Comparison of ENCODE assay signal across 9 cellular contexts in the genomic region with DNA sequence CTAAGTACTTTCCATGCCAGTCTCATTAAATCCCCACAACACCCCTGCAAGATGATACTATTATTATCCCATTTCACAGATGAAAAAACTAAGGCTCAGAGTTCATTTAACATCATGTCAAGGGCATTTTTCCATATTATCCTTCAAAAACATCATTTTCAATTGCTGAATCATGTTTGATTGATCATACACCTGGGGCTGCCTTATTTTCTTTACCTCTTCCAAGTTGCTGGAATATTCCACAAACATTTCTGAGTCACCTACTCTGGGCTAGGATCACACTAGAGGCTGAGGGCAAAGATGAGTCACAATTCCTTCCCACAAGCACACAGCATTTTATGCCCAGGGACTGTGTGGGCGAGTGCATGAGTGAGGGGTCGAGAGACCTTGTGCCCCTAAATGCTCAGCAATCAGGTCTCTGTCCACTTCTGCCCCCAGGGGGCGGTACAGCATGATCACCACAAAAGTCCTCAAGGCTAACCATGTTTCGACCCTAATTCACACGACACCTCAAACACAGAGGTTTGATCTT. TPM values are rescaled to one million over a fixed set of nuclear protein-coding genes. Genes with fewer than 3 reads are reported as not detected.
DNase-seq lines count a peak whose midpoint lies in the region; ATAC-seq, FAIRE-seq and TF ChIP-seq lines count a peak whose summit lies in the region.
"Had no signal": no experiment of that assay in that cellular context is flagged by ENCODE, and none has a peak within 500 bp of the region (broad histone marks: within the 10 kb centered on the region; RNA-seq: fewer than 3 reads in every experiment).

No MANE protein-coding gene starts in this region.

- H2AFZ ChIP-seq in K562 (ENCODE audit: low read depth, low read length), result no peak overlapping the region

- H2BK120ac ChIP-seq in mesendoderm (ENCODE audit: low read depth, low read length), result no peak overlapping the region

- no peak overlapping the region for H3K9ac ChIP-seq in K562 (ENCODE audit: insufficient read depth in 1 of 2, low read depth in 2 of 2, low read length in 2 of 2)
- no peak overlapping the region for H3K9ac ChIP-seq in mesendoderm (ENCODE audit: low read length)

- CTCF ChIA-PET in A549 (lab: Yijun Ruan, JAX), result interaction anchor here (0.7 to 20.7 kb wide), 7 partner anchors 23 to 359 kb away, joined by 3 to 533 read pairs (median 3); a partner anchor contains a TSS
- CTCF ChIA-PET in K562 (lab: Yijun Ruan, JAX; ENCODE audit: low intra/inter-chr PET ratio), result no interaction called here

- H4K20me1 ChIP-seq in K562 (replicated peaks; ENCODE audit: control insufficient read depth, insufficient read depth, low read length), result no peaks in the 10 kb centered on the region

- H3K18ac ChIP-seq in mesendoderm (ENCODE audit: low read length), result no peak overlapping the region

- H3K4me3 ChIP-seq in A549 (no peak overlapping the region), K562 (no peak overlapping the region), mesendoderm (ENCODE audit: low read length) (no peak overlapping the region)

- no peak overlapping the region for H4K8ac ChIP-seq in mesendoderm (ENCODE audit: low read depth, low read length)

- no peak for FAIRE-seq in A549 (lab: Jason Lieb, UNC)
- FAIRE-seq in GM12892 (lab: Jason Lieb, UNC), result peak; percentile 84
- peak; percentile 90 for FAIRE-seq in K562 (lab: Jason Lieb, UNC)

- H2BK5ac ChIP-seq in mesendoderm (ENCODE audit: low read length), result no peak overlapping the region

- H3K9me1 ChIP-seq in K562 (ENCODE audit: control insufficient read depth, insufficient read depth, low read length), result no peaks in the 10 kb centered on the region

- H3K9me3 ChIP-seq in A549 (no peaks in the 10 kb centered on the region), K562 (replicated peaks; ENCODE audit: control insufficient read depth, insufficient read depth, low read depth, low read length) (no peaks in the 10 kb centered on the region)

- H3K23ac ChIP-seq in mesendoderm (ENCODE audit: low read length), result no peak overlapping the region

- TF ChIP-seq CTCF in A549 (IDR thresholded peaks at IDR 0.05) (peak; percentile 33), K562 (IDR thresholded peaks at IDR 0.05 in 2 of 3, conservative IDR thresholded peaks at IDR 0.05 in 1 of 3; ENCODE audit: insufficient read depth in 2 of 3, low read depth in 1 of 3, low read length in 3 of 3) (peak; percentile 53 to 80 (median 61); a peak in 5 of 6 replicates)

- H3K79me1 ChIP-seq in mesendoderm (ENCODE audit: low read length), result no peaks in the 10 kb centered on the region

- 56% methylated on average over 5 of the region's 5 CpGs for WGBS in A549 (ENCODE audit: missing lambda C conversion rate)
- WGBS in K562 (ENCODE audit: insufficient coverage, low coverage, missing lambda C conversion rate), result 7% methylated on average over 5 of the region's 5 CpGs
- no CpG with 5 or more reads among the region's 5 CpGs for WGBS in mesendoderm (ENCODE audit: extremely low coverage, insufficient coverage, low lambda C conversion rate)

- H4K5ac ChIP-seq in mesendoderm (ENCODE audit: low read length), result no peak overlapping the region

- ATAC-seq in A549 (peak; percentile 49 to 64; a peak in 5 of 6 replicates), SK-N-SH treated with all-trans-retinoic acid at 6 μM for 48 hours (peak; percentile 60), K562 (peak; percentile 80), GM18520 (IDR thresholded peaks at IDR 0.05; ENCODE audit: unreplicated experiment) (no peak)

- no peaks in the 10 kb centered on the region for H3K27me3 ChIP-seq in K562 (ENCODE audit: control insufficient read depth in 2 of 2, insufficient read depth in 2 of 2, low read length in 2 of 2)
- no peaks in the 10 kb centered on the region for H3K27me3 ChIP-seq in mesendoderm (ENCODE audit: insufficient read depth, low read length, poor library complexity)

- H3K79me2 ChIP-seq in K562 (ENCODE audit: control insufficient read depth, insufficient read depth, low read length) (no peaks in the 10 kb centered on the region), mesendoderm (ENCODE audit: control insufficient read depth, insufficient read depth, low read length) (no peaks in the 10 kb centered on the region)

- H3K56ac ChIP-seq in mesendoderm (ENCODE audit: low read length), result no peak overlapping the region

- no TSS peak for BruUV-seq in K562 (replicated peaks; lab: Mats Ljungman, UMichigan)

- no peak overlapping the region for H2BK15ac ChIP-seq in mesendoderm (replicated peaks; ENCODE audit: low read depth)

- TF ChIP-seq POLR2A in A549 (IDR thresholded peaks at IDR 0.05; ENCODE audit: low read length) (no peak), GM12892 (IDR thresholded peaks at IDR 0.05; ENCODE audit: low read depth, low read length) (no peak), K562 (conservative IDR thresholded peaks at IDR 0.05) (no peak)

- 0 out of 3 replicates have a peak overlapping the region, but pooled peaks have one; percentile 2 for H3K4me2 ChIP-seq in A549
- H3K4me2 ChIP-seq in K562 (ENCODE audit: insufficient read depth, low read length), result no peak overlapping the region
- no peak overlapping the region for H3K4me2 ChIP-seq in mesendoderm (ENCODE audit: low read length)

- in situ Hi-C loops in K562 (cut with MboI), result no loop called here

- no peak for TF ChIP-seq EP300 in A549 (IDR thresholded peaks at IDR 0.05)
- no peak for TF ChIP-seq EP300 in K562 (IDR thresholded peaks at IDR 0.05; ENCODE audit: low read length)

- peak overlapping the region in 1 of 2 experiments; percentile 59; a peak in 1 of 6 replicates for H3K27ac ChIP-seq in A549
- no peak overlapping the region for H3K27ac ChIP-seq in K562 (ENCODE audit: extremely low read depth, low read depth, low read length)
- H3K27ac ChIP-seq in mesendoderm (ENCODE audit: low read depth, low read length), result no peak overlapping the region

- no peaks in the 10 kb centered on the region for H3K36me3 ChIP-seq in K562 (ENCODE audit: control insufficient read depth, insufficient read depth, low read length)
- no peaks in the 10 kb centered on the region for H3K36me3 ChIP-seq in mesendoderm (ENCODE audit: control insufficient read depth, insufficient read depth, low read length)

- peak in 1 of 2 experiments; percentile 18; a peak in 1 of 5 replicates for TF ChIP-seq RAD21 in A549 (conservative IDR thresholded peaks at IDR 0.05 in 1 of 2, IDR thresholded peaks at IDR 0.05 in 1 of 2)
- peak in 1 of 2 experiments; percentile 68; a peak in 2 of 4 replicates for TF ChIP-seq RAD21 in K562 (CRISPR knock-in tag; conservative IDR thresholded peaks at IDR 0.05 in 1 of 2, IDR thresholded peaks at IDR 0.05 in 1 of 2)

- no peak overlapping the region for H3K4ac ChIP-seq in mesendoderm (ENCODE audit: low read depth, low read length)

- H3K4me1 ChIP-seq in A549, result peaks cover 19% of the 10 kb centered on the region
- peaks cover 9 to 16% of the 10 kb centered on the region in 2 experiments for H3K4me1 ChIP-seq in K562 (replicated peaks in 1 of 2; ENCODE audit: control insufficient read depth in 2 of 2, insufficient read depth in 2 of 2, low read length in 2 of 2)
- no peaks in the 10 kb centered on the region for H3K4me1 ChIP-seq in mesendoderm (ENCODE audit: control insufficient read depth, low read depth, low read length)

- intact Hi-C loops in K562 (cut with micrococcal nuclease), result loop anchor here (1.0 kb wide), 1 partner anchor 191 kb away; no protein-coding TSS in a partner anchor

- POLR2A ChIA-PET in A549 (lab: Yijun Ruan, JAX) (no interaction called here), K562 (lab: Yijun Ruan, JAX) (no interaction called here)

- H2AK5ac ChIP-seq in mesendoderm (ENCODE audit: low read length), result no peak overlapping the region

- peak; percentile 52 to 55 for DNase-seq in A549 (ENCODE audit: low read depth in 1 of 2, low spot score in 1 of 2)
- DNase-seq in GM12892 (ENCODE audit: insufficient read length), result no peak
- DNase-seq in K562 (ENCODE audit: extremely low read depth in 1 of 4, low spot score in 3 of 4), result peak; percentile 64 to 77 (median 74)
- peak; percentile 83 for DNase-seq in mesendoderm
- no peak for DNase-seq in NCI-H1436 (lab: John Stamatoyannopoulos, UW)
- no peak for DNase-seq in NCI-H2171 treated with DMSO at 0.1 percent for 48 hours (lab: John Stamatoyannopoulos, UW)

RNA-seq across cellular contexts. Expression of a gene that starts 14.1 kb away (rescaled TPM):
- polyA plus RNA-seq in A549 (2011; rRNA removed) (not detected in 2 replicates), A549 (2017; fragmentation: RNase III; extraction: RNeasy Plus Mini Kit Qiagen cat#74134 plus additional on column Dnase treatment) (not detected in 3 replicates), K562 (2011; rRNA removed) (not detected in 2 replicates), K562 (2014; fragmentation: Illumina TruSeq; extraction: Trizol) (not detected in 2 replicates), K562 (2014; fragmentation: Nextera tagmentation; extraction: Ambion mirVana) (not detected), K562 (2014; rRNA removed) (not detected in 2 replicates)
- not detected in 2 replicates for polyA plus RNA-seq in A549 (2012; cell fraction: cytosol; rRNA removed)
- not detected in 2 replicates for polyA plus RNA-seq in A549 (2012; cell fraction: nucleus; rRNA removed)
- polyA minus RNA-seq in A549 (2011; rRNA and poly(A)+ RNA removed), result not detected in 2 replicates
- 0.23 TPM for polyA plus RNA-seq in GM12892 (2012; ENCODE audit: missing spikeins)
- not detected in 2 replicates for total RNA-seq in K562 (2011; cell fraction: chromatin; rRNA removed; ENCODE audit: low replicate concordance)
- total RNA-seq in K562 (2011; cell fraction: nucleolus; rRNA removed), result not detected in 2 replicates
- total RNA-seq in K562 (2011; cell fraction: nucleoplasm; rRNA removed), result not detected in 2 replicates
- total RNA-seq in K562 (2014; rRNA removed) (not detected in 2 replicates), K562 (2014; rRNA removed; fragmentation: Illumina TruSeq; extraction: Trizol) (not detected in 2 replicates), K562 (2015; rRNA removed; fragmentation: Illumina TruSeq; extraction: Trizol) (not detected in 2 replicates), K562 (2021) (0.18 TPM in 1 of 2 replicates, not detected in the other)
- polyA plus RNA-seq in K562 (2011; cell fraction: cytosol; rRNA removed), result 0.01 TPM in 1 of 2 replicates, not detected in the other
- not detected in 2 replicates for polyA plus RNA-seq in K562 (2011; cell fraction: nucleus; rRNA removed)
- polyA plus RNA-seq in K562 (2012), result 0.11 TPM in 1 of 2 replicates, not detected in the other
- not detected in 2 replicates for polyA minus RNA-seq in K562 (2011; rRNA and poly(A)+ RNA removed)
- polyA minus RNA-seq in K562 (2011; cell fraction: cytosol; rRNA and poly(A)+ RNA removed), result not detected in 2 replicates
- not detected in 2 replicates for polyA minus RNA-seq in K562 (2011; cell fraction: nucleus; rRNA and poly(A)+ RNA removed)
- 0.14 TPM for polyA plus RNA-seq in mesendoderm (2013, experiment 1 of 2)
- polyA plus RNA-seq in mesendoderm (2013, experiment 2 of 2), result 0.13 TPM
- total RNA-seq: glomerular endothelial cell had no signal

RNA-seq across cellular contexts. Expression of a gene that starts 21.7 kb away (rescaled TPM):
- polyA plus RNA-seq in A549 (2011; rRNA removed) (0.17 and 0.24 TPM in 2 replicates), A549 (2017; fragmentation: RNase III; extraction: RNeasy Plus Mini Kit Qiagen cat#74134 plus additional on column Dnase treatment) (0.43 to 0.67 TPM (median 0.65 TPM) in 3 replicates), K562 (2011; rRNA removed) (1.4 and 1.6 TPM in 2 replicates), K562 (2014; fragmentation: Illumina TruSeq; extraction: Trizol) (3.3 and 3.9 TPM in 2 replicates), K562 (2014; fragmentation: Nextera tagmentation; extraction: Ambion mirVana) (under 1 TPM; 0.22 to 0.34 TPM), K562 (2014; rRNA removed) (1.2 and 2.8 TPM in 2 replicates)
- 0.30 and 0.49 TPM in 2 replicates for polyA plus RNA-seq in A549 (2012; cell fraction: cytosol; rRNA removed)
- 1.2 and 1.3 TPM in 2 replicates for polyA plus RNA-seq in A549 (2012; cell fraction: nucleus; rRNA removed)
- 0.19 TPM in 1 of 2 replicates, not detected in the other for polyA minus RNA-seq in A549 (2011; rRNA and poly(A)+ RNA removed)
- polyA plus RNA-seq in GM12892 (2012; ENCODE audit: missing spikeins), result 18.3 TPM
- 0.35 and 0.79 TPM in 2 replicates for total RNA-seq in K562 (2011; cell fraction: chromatin; rRNA removed; ENCODE audit: low replicate concordance)
- 1.1 and 1.5 TPM in 2 replicates for total RNA-seq in K562 (2011; cell fraction: nucleolus; rRNA removed)
- 0.59 and 0.69 TPM in 2 replicates for total RNA-seq in K562 (2011; cell fraction: nucleoplasm; rRNA removed)
- total RNA-seq in K562 (2014; rRNA removed) (1.7 and 3.4 TPM in 2 replicates), K562 (2014; rRNA removed; fragmentation: Illumina TruSeq; extraction: Trizol) (0.54 and 0.76 TPM in 2 replicates), K562 (2015; rRNA removed; fragmentation: Illumina TruSeq; extraction: Trizol) (10.2 TPM in 2 replicates), K562 (2021) (2.2 and 2.5 TPM in 2 replicates)
- polyA plus RNA-seq in K562 (2011; cell fraction: cytosol; rRNA removed), result 1.9 and 6.8 TPM in 2 replicates
- 0.60 and 0.92 TPM in 2 replicates for polyA plus RNA-seq in K562 (2011; cell fraction: nucleus; rRNA removed)
- 9.4 and 9.9 TPM in 2 replicates for polyA plus RNA-seq in K562 (2012)
- 0.48 and 1.1 TPM in 2 replicates for polyA minus RNA-seq in K562 (2011; rRNA and poly(A)+ RNA removed)
- polyA minus RNA-seq in K562 (2011; cell fraction: cytosol; rRNA and poly(A)+ RNA removed), result 0.91 and 0.95 TPM in 2 replicates
- polyA minus RNA-seq in K562 (2011; cell fraction: nucleus; rRNA and poly(A)+ RNA removed), result 0.27 and 0.44 TPM in 2 replicates
- polyA plus RNA-seq in mesendoderm (2013, experiment 1 of 2), result 0.03 TPM
- 0.11 TPM for polyA plus RNA-seq in mesendoderm (2013, experiment 2 of 2)

RNA-seq across cellular contexts. Expression of a gene that starts 49.6 kb away (rescaled TPM):
- 174 and 177 TPM in 2 replicates for polyA plus RNA-seq in A549 (2011; rRNA removed)
- polyA plus RNA-seq in A549 (2012; cell fraction: cytosol; rRNA removed), result 81.6 and 86.3 TPM in 2 replicates
- 33.9 and 64.2 TPM in 2 replicates for polyA plus RNA-seq in A549 (2012; cell fraction: nucleus; rRNA removed)
- 97.1 to 101 TPM (median 97.5 TPM) in 3 replicates for polyA plus RNA-seq in A549 (2017; fragmentation: RNase III; extraction: RNeasy Plus Mini Kit Qiagen cat#74134 plus additional on column Dnase treatment)
- polyA minus RNA-seq in A549 (2011; rRNA and poly(A)+ RNA removed), result 42.4 and 60.2 TPM in 2 replicates
- polyA plus RNA-seq in GM12892 (2012; ENCODE audit: missing spikeins), result 136 TPM
- total RNA-seq in K562 (2011; cell fraction: chromatin; rRNA removed; ENCODE audit: low replicate concordance), result 50.8 and 64.7 TPM in 2 replicates
- 37.6 and 42.7 TPM in 2 replicates for total RNA-seq in K562 (2011; cell fraction: nucleolus; rRNA removed)
- total RNA-seq in K562 (2011; cell fraction: nucleoplasm; rRNA removed), result 58.2 and 69.2 TPM in 2 replicates
- 92.5 and 136 TPM in 2 replicates for total RNA-seq in K562 (2014; rRNA removed)
- 74.2 and 77.5 TPM in 2 replicates for total RNA-seq in K562 (2014; rRNA removed; fragmentation: Illumina TruSeq; extraction: Trizol)
- 75.6 and 77.3 TPM in 2 replicates for total RNA-seq in K562 (2015; rRNA removed; fragmentation: Illumina TruSeq; extraction: Trizol)
- total RNA-seq in K562 (2021), result 67.8 and 68.7 TPM in 2 replicates
- polyA plus RNA-seq in K562 (2011; rRNA removed), result 80.9 and 89.6 TPM in 2 replicates
- 36.5 and 59.5 TPM in 2 replicates for polyA plus RNA-seq in K562 (2011; cell fraction: cytosol; rRNA removed)
- polyA plus RNA-seq in K562 (2011; cell fraction: nucleus; rRNA removed), result 120 and 177 TPM in 2 replicates
- 76.7 and 87.8 TPM in 2 replicates for polyA plus RNA-seq in K562 (2012)
- 69.4 and 77.7 TPM in 2 replicates for polyA plus RNA-seq in K562 (2014; fragmentation: Illumina TruSeq; extraction: Trizol)
- 10 to 100 TPM; 15.9 to 19.8 TPM for polyA plus RNA-seq in K562 (2014; fragmentation: Nextera tagmentation; extraction: Ambion mirVana)
- polyA plus RNA-seq in K562 (2014; rRNA removed), result 84.7 and 86.8 TPM in 2 replicates
- 65.3 and 73.2 TPM in 2 replicates for polyA minus RNA-seq in K562 (2011; rRNA and poly(A)+ RNA removed)
- polyA minus RNA-seq in K562 (2011; cell fraction: cytosol; rRNA and poly(A)+ RNA removed), result 16.6 and 26.3 TPM in 2 replicates
- 25.0 and 57.6 TPM in 2 replicates for polyA minus RNA-seq in K562 (2011; cell fraction: nucleus; rRNA and poly(A)+ RNA removed)
- polyA plus RNA-seq in mesendoderm (2013, experiment 1 of 2), result 67.0 TPM
- polyA plus RNA-seq in mesendoderm (2013, experiment 2 of 2), result 63.2 TPM

RNA-seq across cellular contexts. Expression of a gene that starts 51.0 kb away (rescaled TPM):
- polyA plus RNA-seq in A549 (2011; rRNA removed) (51.8 and 52.7 TPM in 2 replicates), A549 (2017; fragmentation: RNase III; extraction: RNeasy Plus Mini Kit Qiagen cat#74134 plus additional on column Dnase treatment) (77.2 to 83.2 TPM (median 81.5 TPM) in 3 replicates), K562 (2011; rRNA removed) (32.1 and 33.7 TPM in 2 replicates), K562 (2014; fragmentation: Illumina TruSeq; extraction: Trizol) (54.4 and 56.7 TPM in 2 replicates), K562 (2014; fragmentation: Nextera tagmentation; extraction: Ambion mirVana) (1 to 10 TPM; 8.9 to 9.9 TPM), K562 (2014; rRNA removed) (52.6 and 58.4 TPM in 2 replicates)
- 27.4 and 33.8 TPM in 2 replicates for polyA plus RNA-seq in A549 (2012; cell fraction: cytosol; rRNA removed)
- polyA plus RNA-seq in A549 (2012; cell fraction: nucleus; rRNA removed), result 33.0 and 47.5 TPM in 2 replicates
- 53.1 and 59.4 TPM in 2 replicates for polyA minus RNA-seq in A549 (2011; rRNA and poly(A)+ RNA removed)
- 36.3 TPM for polyA plus RNA-seq in GM12892 (2012; ENCODE audit: missing spikeins)
- 295 and 336 TPM in 2 replicates for total RNA-seq in K562 (2011; cell fraction: chromatin; rRNA removed; ENCODE audit: low replicate concordance)
- total RNA-seq in K562 (2011; cell fraction: nucleolus; rRNA removed), result 193 and 203 TPM in 2 replicates
- total RNA-seq in K562 (2011; cell fraction: nucleoplasm; rRNA removed), result 258 and 314 TPM in 2 replicates
- total RNA-seq in K562 (2014; rRNA removed) (167 and 396 TPM in 2 replicates), K562 (2014; rRNA removed; fragmentation: Illumina TruSeq; extraction: Trizol) (64.7 and 66.7 TPM in 2 replicates), K562 (2015; rRNA removed; fragmentation: Illumina TruSeq; extraction: Trizol) (103 and 104 TPM in 2 replicates), K562 (2021) (63.2 and 72.6 TPM in 2 replicates)
- polyA plus RNA-seq in K562 (2011; cell fraction: cytosol; rRNA removed), result 11.9 and 18.3 TPM in 2 replicates
- 128 and 132 TPM in 2 replicates for polyA plus RNA-seq in K562 (2011; cell fraction: nucleus; rRNA removed)
- polyA plus RNA-seq in K562 (2012), result 43.0 and 62.6 TPM in 2 replicates
- 73.9 and 94.6 TPM in 2 replicates for polyA minus RNA-seq in K562 (2011; rRNA and poly(A)+ RNA removed)
- 27.6 and 31.6 TPM in 2 replicates for polyA minus RNA-seq in K562 (2011; cell fraction: cytosol; rRNA and poly(A)+ RNA removed)
- 152 and 195 TPM in 2 replicates for polyA minus RNA-seq in K562 (2011; cell fraction: nucleus; rRNA and poly(A)+ RNA removed)
- polyA plus RNA-seq in mesendoderm (2013, experiment 1 of 2), result 44.4 TPM
- polyA plus RNA-seq in mesendoderm (2013, experiment 2 of 2), result 44.8 TPM

Comparison
In these comparisons a context has a peak if more than half of its experiments do, and no peak if none do; other contexts are left out.
1. DNase-seq: peak in A549 (2 of 2), K562 (4 of 4) and mesendoderm (single experiment); none in GM12892 (single experiment), NCI-H1436 (single experiment) and NCI-H2171 treated with DMSO at 0.1 percent for 48 hours (single experiment).